Comparison of ENCODE assay signal across 34 cellular contexts in the genomic region with DNA sequence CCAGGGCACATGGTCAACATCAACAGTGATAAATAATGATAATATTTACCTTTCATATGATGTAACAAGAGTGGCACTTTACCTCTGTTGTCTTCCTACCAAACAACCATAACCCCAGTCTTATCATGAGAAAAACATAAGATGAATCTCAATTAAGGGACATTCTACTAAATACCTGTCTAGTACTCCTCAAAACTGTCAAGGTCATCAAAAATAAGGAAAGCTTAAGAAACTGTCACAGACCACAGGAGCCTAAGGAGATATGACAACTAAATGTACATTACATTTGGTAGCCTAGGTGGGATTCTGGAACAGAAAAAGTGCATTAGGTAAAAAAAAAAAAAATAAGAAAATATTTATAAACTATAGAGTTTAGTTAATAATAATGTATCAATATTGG.
"Had no signal": no experiment of that assay in that cellular context is flagged by ENCODE, and none has a peak within 500 bp of the region (broad histone marks: within the 10 kb centered on the region; RNA-seq: fewer than 3 reads in every experiment).

No MANE protein-coding gene starts in this region.

- H3K27ac ChIP-seq: adrenal gland, body of pancreas, brain microvascular endothelial cell, breast epithelium, VCaP had no signal

- H3K4me1 ChIP-seq: adrenal gland, body of pancreas, breast epithelium had no signal

- H3K4me3 ChIP-seq: adrenal gland, body of pancreas, breast epithelium had no signal

- DNase-seq: activated B cell treated with CpG ODN at 0.5 μM for 24 hours; activated CD4-positive, alpha-beta memory T cell treated with anti-CD3 and anti-CD28 coated beads for 36 hours; activated CD4-positive, alpha-beta T cell treated with anti-CD3 and anti-CD28 coated beads for 4 hours; activated CD4-positive, alpha-beta T cell treated with anti-CD3 and anti-CD28 coated beads, Interleukin-2, amount 10 ng/mL, durations not matched to agents 24 days and 14 days; activated CD4-positive, alpha-beta T cell treated with anti-CD3 and anti-CD28 coated beads, Interleukin-2, amount 50 U/mL, for 1 hour; activated CD4-positive, alpha-beta T cell treated with anti-CD3 and anti-CD28 coated beads, Interleukin-2, amount 50 U/mL, for 4 hours; activated CD4-positive, CD25-positive, alpha-beta regulatory T cell treated with anti-CD3 and anti-CD28 coated beads, Interleukin-2, amount 50 U/mL, for 72 hours; activated CD8-positive, alpha-beta memory T cell treated with anti-CD3 and anti-CD28 coated beads, Interleukin-2, amount 50 U/mL, for 4 hours; activated CD8-positive, alpha-beta T cell treated with anti-CD3 and anti-CD28 coated beads for 36 hours; activated effector memory CD4-positive, alpha-beta T cell treated with anti-CD3 and anti-CD28 coated beads, Interleukin-2, amount 50 U/mL, for 16 hours; activated gamma-delta T cell treated with Interleukin-2 at 50 U/mL for 16 hours; activated naive CD4-positive, alpha-beta T cell; activated naive CD4-positive, alpha-beta T cell treated with anti-CD3 and anti-CD28 coated beads for 36 hours; activated naive CD4-positive, alpha-beta T cell treated with anti-CD3 and anti-CD28 coated beads, Interleukin-2, amount 50 U/mL, for 16 hours; activated naive CD8-positive, alpha-beta T cell treated with anti-CD3 and anti-CD28 coated beads for 36 hours; activated T-cell treated with anti-CD3 and anti-CD28 coated beads for 4 hours; activated T-cell treated with anti-CD3 and anti-CD28 coated beads, Interleukin-2, amount 50 U/mL, for 1 hour; activated T-cell treated with anti-CD3 and anti-CD28 coated beads, Interleukin-2, amount 50 U/mL, for 4 hours; activated T-cell treated with anti-CD3 and anti-CD28 coated beads, Interleukin-2, amount 50 U/mL, for 72 hours; adrenal gland; amniotic stem cell; aorta; body of pancreas; brain microvascular endothelial cell; central memory CD4-positive, alpha-beta T cell; T-helper 2 cell; T-helper 9 cell had no signal

- H3K36me3 ChIP-seq: adrenal gland, brain microvascular endothelial cell, breast epithelium had no signal

- ATAC-seq: activated CD8-positive, alpha-beta T cell treated with anti-CD3 and anti-CD28 coated beads for 36 hours; activated naive CD4-positive, alpha-beta T cell treated with anti-CD3 and anti-CD28 coated beads, Interleukin-2, amount 50 U/mL, for 72 hours; activated T-cell treated with anti-CD3 and anti-CD28 coated beads, Interleukin-2, amount 50 U/mL, for 4 hours; activated T-cell treated with anti-CD3 and anti-CD28 coated beads, Interleukin-2, amount 50 U/mL, for 72 hours; activated T-helper 17 cell treated with anti-CD3 and anti-CD28 coated beads, Interleukin-2, amount 50 U/mL, for 72 hours; body of pancreas had no signal

- H3K27me3 ChIP-seq: adrenal gland, body of pancreas, brain microvascular endothelial cell, breast epithelium had no signal

- H3K9me3 ChIP-seq: adrenal gland, body of pancreas, breast epithelium had no signal

- FAIRE-seq: astrocyte, colon, TTC549 had no signal
